In the genomic region with DNA sequence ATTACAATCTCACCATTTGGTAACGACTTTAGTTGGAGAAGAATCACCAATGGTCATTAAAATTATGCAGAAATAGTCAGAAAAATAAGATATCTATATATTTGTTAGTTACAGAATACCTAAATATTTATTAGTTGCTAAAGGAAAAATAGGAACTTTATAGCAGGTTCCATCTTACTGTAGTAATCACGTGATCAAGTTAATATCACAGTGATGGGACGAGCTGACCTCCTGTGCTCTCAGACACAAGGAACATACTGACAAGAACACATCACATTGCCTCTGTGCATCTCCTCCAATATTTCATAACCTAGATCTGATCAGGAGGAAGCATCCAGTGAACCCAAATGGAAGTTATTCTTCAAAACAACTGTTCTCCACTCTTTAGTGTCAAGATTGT, we compare ENCODE assay signal across 11 cellular contexts.
"Had no signal": no experiment of that assay in that cellular context is flagged by ENCODE, and none has a peak within 500 bp of the region (broad histone marks: within the 10 kb centered on the region; RNA-seq: fewer than 3 reads in every experiment).

No MANE protein-coding gene starts in this region.

- H3K4me1 ChIP-seq: HAP-1 had no signal

- H3K36me3 ChIP-seq: HAP-1 had no signal

- H3K9me3 ChIP-seq: HAP-1 had no signal

- H3K4me2 ChIP-seq: GM23338 had no signal

- H3K27ac ChIP-seq: GM23248 had no signal

- DNase-seq: GM23248, GOT3, H7, H9, HCEC 1CT, HFFc6 had no signal

- FAIRE-seq: H1, H54 had no signal

- ATAC-seq: GM23338, HCT116 had no signal

- H3K4me3 ChIP-seq: GM23248, GM23338, HAP-1 had no signal

- H2AFZ ChIP-seq: GM23248, GM23338 had no signal

- H3K9ac ChIP-seq: GM23248 had no signal
